ENCODE assay signal across 7 cellular contexts in the genomic region with DNA sequence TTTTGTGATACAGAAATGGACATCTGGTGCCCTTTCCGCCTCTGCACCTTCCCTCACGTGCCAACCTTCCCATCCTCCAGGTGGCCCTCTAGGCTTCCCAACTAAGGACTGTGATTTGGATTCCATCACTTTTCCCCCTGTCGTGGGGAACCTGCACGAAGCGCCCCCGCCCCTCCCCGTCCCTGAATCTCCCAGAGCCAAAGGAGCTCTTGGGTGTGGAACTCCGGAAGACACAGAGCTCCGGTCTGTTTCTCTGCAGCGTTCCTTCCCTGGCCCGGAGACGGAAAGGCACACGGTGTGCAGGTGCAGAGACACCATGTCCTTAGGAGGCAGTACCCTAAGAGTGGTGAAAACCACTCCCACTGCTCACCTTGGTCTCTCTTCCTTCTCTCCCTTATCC. TPM values are rescaled to one million over a fixed set of nuclear protein-coding genes. Genes with fewer than 3 reads are reported as not detected.
"Had no signal": no experiment of that assay in that cellular context is flagged by ENCODE, and none has a peak within 500 bp of the region (broad histone marks: within the 10 kb centered on the region; RNA-seq: fewer than 3 reads in every experiment).

No MANE protein-coding gene starts in this region.

RNA-seq across cellular contexts. Expression of a gene that starts 3.8 kb away (rescaled TPM):
- total RNA-seq: OCI-LY7, PC-3, Right ventricle myocardium superior, RPMI7951, SJSA1, SK-MEL-5 had no signal
- polyA plus RNA-seq: SK-N-SH had no signal
